Comparison of ENCODE assay signal across 20 cellular contexts in the genomic region with DNA sequence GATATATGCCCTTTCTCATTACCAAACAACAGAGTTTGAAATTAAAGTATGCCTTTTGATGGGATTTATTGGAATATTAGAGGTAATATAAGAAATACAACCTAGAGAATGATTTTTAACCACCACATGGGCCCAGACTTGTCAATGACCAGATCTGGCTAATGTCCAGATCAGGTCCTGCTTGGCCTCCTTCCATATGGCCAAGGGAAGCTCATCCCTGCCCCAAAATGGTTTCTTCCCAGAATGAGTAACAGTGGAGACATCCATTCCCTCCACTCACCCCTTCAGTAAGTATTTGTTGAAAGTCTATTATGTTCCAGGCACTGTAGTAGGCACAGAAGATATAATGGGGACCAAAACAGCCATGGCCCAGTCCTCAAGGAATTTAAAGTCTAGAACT. TPM values are rescaled to one million over a fixed set of nuclear protein-coding genes. Genes with fewer than 3 reads are reported as not detected.
DNase-seq lines count a peak whose midpoint lies in the region; ATAC-seq, FAIRE-seq and TF ChIP-seq lines count a peak whose summit lies in the region.
"Had no signal": no experiment of that assay in that cellular context is flagged by ENCODE, and none has a peak within 500 bp of the region (broad histone marks: within the 10 kb centered on the region; RNA-seq: fewer than 3 reads in every experiment).

No MANE protein-coding gene starts in this region.

- intact Hi-C loops in breast epithelium (cut with DNase I; ENCODE audit: low total_unique reads): no loop called here

- peak overlapping the region; percentile 49 for H3K4me2 ChIP-seq in keratinocyte (ENCODE audit: control insufficient read depth, extremely low read depth, insufficient read depth, low read depth, low read length)

- no peaks in the 10 kb centered on the region for H3K9me3 ChIP-seq in breast epithelium
- H3K9me3 ChIP-seq in keratinocyte (ENCODE audit: control insufficient read depth, low read depth, low read length): no peaks in the 10 kb centered on the region
- H3K9me3 ChIP-seq in thoracic aorta: no peaks in the 10 kb centered on the region

- POLR2A ChIA-PET in RWPE1 (lab: Yijun Ruan, JAX; ENCODE audit: low non-redundant PET): interaction anchor here (0.7 kb wide), 1 partner anchor 11 kb away, joined by 3 read pairs; no protein-coding TSS in a partner anchor

- H3K27me3 ChIP-seq in breast epithelium (no peaks in the 10 kb centered on the region), keratinocyte (ENCODE audit: control insufficient read depth, extremely low read depth, insufficient read depth, low read length) (no peaks in the 10 kb centered on the region), thoracic aorta (replicated peaks; ENCODE audit: insufficient read depth) (no peaks in the 10 kb centered on the region)

- peak overlapping the region; percentile 37; the same call in 1 of the 2 replicates for H3K27ac ChIP-seq in RWPE1
- peak overlapping the region; percentile 58 to 77 for H3K27ac ChIP-seq in breast epithelium
- H3K27ac ChIP-seq in keratinocyte (ENCODE audit: control insufficient read depth, insufficient read depth, low read length): no peak overlapping the region
- H3K27ac ChIP-seq in thoracic aorta: peak overlapping the region; percentile 95 to 98

- peak; percentile 20 for DNase-seq in RWPE1 (ENCODE audit: low spot score)
- DNase-seq in breast epithelium (ENCODE audit: low spot score in 2 of 2): no peak
- peak; percentile 55 for DNase-seq in keratinocyte (ENCODE audit: low read depth, low spot score)
- DNase-seq in thoracic aorta (ENCODE audit: low spot score): no peak
- DNase-seq in NCI-H146 (lab: John Stamatoyannopoulos, UW): no peak
- no peak for DNase-seq in frontal cortex (ENCODE audit: low spot score in 2 of 2)
- no peak for DNase-seq in activated naive CD8-positive, alpha-beta T cell treated with anti-CD3 and anti-CD28 coated beads, Interleukin-2, amount 50 U/mL, for 24 hours
- DNase-seq: ACHN; Calu3; CD4-positive, alpha-beta T cell; DMS79; HCEC 1CT; NCI-H1417; NCI-H2029 treated with DMSO at 0.1 percent for 48 hours; NCI-H2227 treated with DMSO at 0.1 percent for 48 hours; NCI-H526 treated with DMSO at 0.1 percent for 48 hours; PC-3; SHP77 had no signal

- H3K27ac Mint-ChIP-seq in activated naive CD8-positive, alpha-beta T cell treated with anti-CD3 and anti-CD28 coated beads, Interleukin-2, amount 50 U/mL, for 24 hours: no peak overlapping the region
- H3K27ac Mint-ChIP-seq: CD4-positive, alpha-beta T cell had no signal

- H3K27me3 Mint-ChIP-seq in activated naive CD8-positive, alpha-beta T cell treated with anti-CD3 and anti-CD28 coated beads, Interleukin-2, amount 50 U/mL, for 24 hours: peaks cover 16% of the 10 kb centered on the region

- peaks cover 7% of the 10 kb centered on the region for H3K9me3 Mint-ChIP-seq in activated naive CD8-positive, alpha-beta T cell treated with anti-CD3 and anti-CD28 coated beads, Interleukin-2, amount 50 U/mL, for 24 hours

- dilution Hi-C loops in keratinocyte (cut with MboI; ENCODE audit: extremely low pct_ligation_motif_present, low sequenced_read_pairs): no loop called here

- ATAC-seq in thoracic aorta (ENCODE audit: insufficient number of reproducible peaks, low FRiP score, low read depth): no peak
- no peak for ATAC-seq in activated naive CD8-positive, alpha-beta T cell treated with anti-CD3 and anti-CD28 coated beads, Interleukin-2, amount 50 U/mL, for 24 hours
- ATAC-seq: PC-3 had no signal

- no peak for TF ChIP-seq POLR2A in breast epithelium (IDR thresholded peaks at IDR 0.05)

- H3K4me1 Mint-ChIP-seq in activated naive CD8-positive, alpha-beta T cell treated with anti-CD3 and anti-CD28 coated beads, Interleukin-2, amount 50 U/mL, for 24 hours: no peaks in the 10 kb centered on the region

- H3K4me3 ChIP-seq in breast epithelium (no peak overlapping the region), keratinocyte (ENCODE audit: control insufficient read depth in 2 of 3, extremely low read depth in 1 of 3, insufficient read depth in 2 of 3, low read depth in 1 of 3, low read length in 3 of 3) (no peak overlapping the region), thoracic aorta (peak overlapping the region; percentile 35)

- no peaks in the 10 kb centered on the region for H3K36me3 Mint-ChIP-seq in activated naive CD8-positive, alpha-beta T cell treated with anti-CD3 and anti-CD28 coated beads, Interleukin-2, amount 50 U/mL, for 24 hours (ENCODE audit: low read depth)

- TF ChIP-seq CTCF in RWPE1 (conservative IDR thresholded peaks at IDR 0.05; ENCODE audit: low read depth) (no peak), breast epithelium (IDR thresholded peaks at IDR 0.05) (no peak), keratinocyte (optimal IDR thresholded peaks at IDR 0.05 in 1 of 3, IDR thresholded peaks at IDR 0.05 in 1 of 3, conservative IDR thresholded peaks at IDR 0.05 in 1 of 3; ENCODE audit: extremely low read depth in 1 of 3, insufficient read depth in 2 of 3, low read length in 3 of 3) (no peak), thoracic aorta (IDR thresholded peaks at IDR 0.05) (no peak)

- FAIRE-seq in keratinocyte (lab: Jason Lieb, UNC): peak; percentile 53
- FAIRE-seq in frontal cortex (lab: Jason Lieb, UNC): no peak
- FAIRE-seq: G401.6, GM12891 had no signal

- no peaks in the 10 kb centered on the region for H4K20me1 ChIP-seq in keratinocyte (ENCODE audit: control insufficient read depth, extremely low read depth, insufficient read depth, low read length)

- no peak overlapping the region for H3K9ac ChIP-seq in keratinocyte (ENCODE audit: control insufficient read depth, extremely low read depth, insufficient read depth, low read length)

- CTCF ChIA-PET in RWPE1 (lab: Yijun Ruan, JAX): interaction anchor here (0.6 kb wide), 1 partner anchor 114 kb away, joined by 3 read pairs; no protein-coding TSS in a partner anchor

- H3K36me3 ChIP-seq in breast epithelium (no peaks in the 10 kb centered on the region), keratinocyte (ENCODE audit: control insufficient read depth in 2 of 2, extremely low read depth in 1 of 2, insufficient read depth in 2 of 2, low read length in 2 of 2) (peaks cover 3 to 4% of the 10 kb centered on the region in 2 experiments), thoracic aorta (no peaks in the 10 kb centered on the region)

- H3K4me3 Mint-ChIP-seq in activated naive CD8-positive, alpha-beta T cell treated with anti-CD3 and anti-CD28 coated beads, Interleukin-2, amount 50 U/mL, for 24 hours: no peak overlapping the region
- H3K4me3 Mint-ChIP-seq: CD4-positive, alpha-beta T cell had no signal

- H3K79me2 ChIP-seq in keratinocyte (ENCODE audit: control insufficient read depth, insufficient read depth, low read length): no peaks in the 10 kb centered on the region

- H3K4me1 ChIP-seq in breast epithelium (no peaks in the 10 kb centered on the region), keratinocyte (ENCODE audit: control insufficient read depth, extremely low read depth, insufficient read depth, low read length) (peaks cover 9% of the 10 kb centered on the region), thoracic aorta (ENCODE audit: control insufficient read depth in 1 of 2, low read depth in 2 of 2) (peaks cover 36 to 70% of the 10 kb centered on the region in 2 donors)

- H3K9me1 ChIP-seq in keratinocyte (ENCODE audit: control insufficient read depth, extremely low read depth, insufficient read depth, low read length): no peaks in the 10 kb centered on the region

- no peak overlapping the region for H2AFZ ChIP-seq in keratinocyte (ENCODE audit: control insufficient read depth, low read length)

RNA-seq across cellular contexts. Expression of a gene that starts 54.9 kb away (rescaled TPM):
- 10 to 100 TPM; 52.7 to 72.8 (median 68.8) TPM for total RNA-seq in breast epithelium
- polyA plus RNA-seq in keratinocyte: 12.8 to 35.9 TPM (median 20.4 TPM) in 3 replicates
- polyA plus RNA-seq in keratinocyte (2011; ENCODE audit: low read depth): 5.0 TPM
- polyA plus RNA-seq in keratinocyte (2011; cell fraction: cytosol; rRNA removed): 16.5 and 23.5 TPM in 2 replicates
- polyA plus RNA-seq in keratinocyte (2011; cell fraction: nucleus; rRNA removed): 40.8 and 42.4 TPM in 2 replicates
- 4.5 and 29.9 TPM in 2 replicates for polyA plus RNA-seq in keratinocyte (2012; ENCODE audit: low replicate concordance)
- polyA minus RNA-seq in keratinocyte: 15.6 to 52.7 TPM (median 24.5 TPM) in 3 replicates
- polyA minus RNA-seq in keratinocyte (2011; cell fraction: cytosol; rRNA and poly(A)+ RNA removed): 12.7 TPM
- 24.1 and 52.0 TPM in 2 replicates for polyA minus RNA-seq in keratinocyte (2011; cell fraction: nucleus; rRNA and poly(A)+ RNA removed)
- total RNA-seq in thoracic aorta: 100 to 1,000 TPM; 253 to 313 TPM
- 8.2 TPM for total RNA-seq in frontal cortex
- total RNA-seq: CD4-positive, alpha-beta T cell had no signal

Comparison
In these comparisons a context has a peak if more than half of its experiments do, and no peak if none do; other contexts are left out.
1. DNase-seq: peak in RWPE1 (single experiment) and keratinocyte (single experiment); none in breast epithelium (0 of 2), thoracic aorta (single experiment), NCI-H146 (single experiment), frontal cortex (0 of 2) and activated naive CD8-positive, alpha-beta T cell treated with anti-CD3 and anti-CD28 coated beads, Interleukin-2, amount 50 U/mL, for 24 hours (single experiment).